Comparison of ENCODE assay signal across 10 cellular contexts in genomic region chr17:57915980-57916757, GRCh38. TPM values are rescaled to one million over a fixed set of nuclear protein-coding genes. Genes with fewer than 3 reads are reported as not detected.
DNase-seq lines count a peak whose midpoint lies in the region; ATAC-seq and TF ChIP-seq lines count a peak whose summit lies in the region.
"Had no signal": no experiment of that assay in that cellular context is flagged by ENCODE, and none has a peak within 500 bp of the region (broad histone marks: within the 10 kb centered on the region; RNA-seq: fewer than 3 reads in every experiment).

No MANE protein-coding gene starts in this region.

- no peaks in the 10 kb centered on the region for H3K4me1 Mint-ChIP-seq in CD8-positive, alpha-beta memory T cell
- H3K4me1 Mint-ChIP-seq: naive thymus-derived CD8-positive, alpha-beta T cell had no signal

- ATAC-seq in psoas muscle: peak in 1 of 4 donors; percentile 12
- no peak for ATAC-seq in HG02852 (IDR thresholded peaks at IDR 0.05; ENCODE audit: unreplicated experiment)

- H3K9me3 ChIP-seq in esophagus squamous epithelium (no peaks in the 10 kb centered on the region), psoas muscle (no peaks in the 10 kb centered on the region)
- H3K9me3 ChIP-seq in CD8-positive, alpha-beta memory T cell (ENCODE audit: low read length): no peaks in the 10 kb centered on the region

- H3K4me3 Mint-ChIP-seq in CD8-positive, alpha-beta memory T cell: no peak overlapping the region
- H3K4me3 Mint-ChIP-seq: naive thymus-derived CD8-positive, alpha-beta T cell had no signal

- CTCF ChIA-PET in CD8-positive, alpha-beta memory T cell (lab: Charles Lee): interaction anchor here (1.0 kb wide), 1 partner anchor 83 kb away, joined by 3 read pairs; no protein-coding TSS in a partner anchor

- H3K27me3 ChIP-seq in H7 (ENCODE audit: control insufficient read depth, insufficient read depth, low read length) (no peaks in the 10 kb centered on the region), esophagus squamous epithelium (no peaks in the 10 kb centered on the region), psoas muscle (ENCODE audit: insufficient read depth in 3 of 3, low read length in 2 of 3) (no peaks in the 10 kb centered on the region)
- H3K27me3 ChIP-seq in CD8-positive, alpha-beta memory T cell (ENCODE audit: insufficient read depth, low read length, poor library complexity, severe bottlenecking): no peaks in the 10 kb centered on the region

- H3K27ac ChIP-seq in esophagus squamous epithelium (peak overlapping the region; percentile 28 to 93 (median 78)), psoas muscle (peak overlapping the region; percentile 64)
- H3K27ac ChIP-seq in CD8-positive, alpha-beta memory T cell (ENCODE audit: low read depth, low read length): no peak overlapping the region

- peaks cover 0 to 3% of the 10 kb centered on the region in 2 donors for H3K27me3 Mint-ChIP-seq in CD8-positive, alpha-beta memory T cell

- H3K4me3 ChIP-seq in H7 (ENCODE audit: insufficient read depth, low read depth, low read length) (no peak overlapping the region), esophagus squamous epithelium (no peak overlapping the region), psoas muscle (no peak overlapping the region)
- no peak overlapping the region for H3K4me3 ChIP-seq in CD8-positive, alpha-beta memory T cell (ENCODE audit: low read length)

- WGBS in esophagus squamous epithelium, 2 donors: 58 to 62% methylated on average over 7 to 17 of the region's 19 CpGs
- WGBS in psoas muscle, 3 donors: 55 to 61% (median 57%) methylated on average over 19 of the region's 19 CpGs

- H3K4me1 ChIP-seq in esophagus squamous epithelium: peaks cover 76 to 100% (median 85%) of the 10 kb centered on the region in 3 donors
- peaks cover 81% of the 10 kb centered on the region for H3K4me1 ChIP-seq in psoas muscle
- no peaks in the 10 kb centered on the region for H3K4me1 ChIP-seq in CD8-positive, alpha-beta memory T cell (ENCODE audit: insufficient read depth, low read length)

- no peak for TF ChIP-seq CTCF in esophagus squamous epithelium (IDR thresholded peaks at IDR 0.05)
- no peak for TF ChIP-seq CTCF in psoas muscle (IDR thresholded peaks at IDR 0.05)

- peak; percentile 87 for DNase-seq in H7
- peak; percentile 74 for DNase-seq in NCI-H510A treated with DMSO at 0.1 percent for 48 hours (lab: John Stamatoyannopoulos, UW)
- no peak for DNase-seq in esophagus squamous epithelium (lab: John Stamatoyannopoulos, UW)
- no peak for DNase-seq in psoas muscle
- no peak for DNase-seq in germinal center (ENCODE audit: low spot score)
- no peak for DNase-seq in Ammon's horn (ENCODE audit: low spot score)
- no peak for DNase-seq in CD8-positive, alpha-beta memory T cell
- DNase-seq: GDM1 had no signal

- no peak overlapping the region for H3K27ac Mint-ChIP-seq in CD8-positive, alpha-beta memory T cell

- POLR2A ChIA-PET in CD8-positive, alpha-beta memory T cell (lab: Charles Lee): no interaction called here

- no peaks in the 10 kb centered on the region for H3K36me3 Mint-ChIP-seq in CD8-positive, alpha-beta memory T cell
- H3K36me3 Mint-ChIP-seq: naive thymus-derived CD8-positive, alpha-beta T cell had no signal

- TF ChIP-seq POLR2A in esophagus squamous epithelium (IDR thresholded peaks at IDR 0.05): no peak

- intact Hi-C loops in esophagus squamous epithelium (cut with DNase I) (no loop called here), psoas muscle (cut with DNase I) (no loop called here)

- H3K36me3 ChIP-seq in H7 (replicated peaks; ENCODE audit: control insufficient read depth, insufficient read depth, low read length) (no peaks in the 10 kb centered on the region), esophagus squamous epithelium (no peaks in the 10 kb centered on the region), psoas muscle (ENCODE audit: insufficient read depth in 1 of 2, low read depth in 1 of 2) (no peaks in the 10 kb centered on the region)
- H3K36me3 ChIP-seq in CD8-positive, alpha-beta memory T cell (ENCODE audit: insufficient read depth, low read length): no peaks in the 10 kb centered on the region

- H3K9me3 Mint-ChIP-seq in CD8-positive, alpha-beta memory T cell: no peaks in the 10 kb centered on the region
- H3K9me3 Mint-ChIP-seq: naive thymus-derived CD8-positive, alpha-beta T cell had no signal

RNA-seq across cellular contexts. Expression of gene CUEDC1, which starts 39.0 kb away (rescaled TPM):
- 8.1 and 13.9 TPM in 2 replicates for total RNA-seq in H7 (2014; rRNA removed; shearing (Covaris generic))
- total RNA-seq in esophagus squamous epithelium (10 to 100 TPM in 3 of 4 donors, 1 to 10 TPM in 1; 7.4 to 27.3 (median 18.4) TPM), psoas muscle (10 to 100 TPM; 31.1 to 67.2 (median 47.4) TPM)
- polyA plus RNA-seq in psoas muscle: 10 to 100 TPM; 28.0 to 56.5 (median 46.4) TPM
- under 1 TPM; 0.33 to 0.73 TPM for total RNA-seq in CD8-positive, alpha-beta memory T cell
- polyA plus RNA-seq in CD8-positive, alpha-beta memory T cell: not detected
- polyA plus RNA-seq: naive thymus-derived CD8-positive, alpha-beta T cell had no signal

Comparison
In these comparisons a context has a peak if more than half of its experiments do, and no peak if none do; other contexts are left out.
1. DNase-seq: peak in H7 (single experiment) and NCI-H510A treated with DMSO at 0.1 percent for 48 hours (single experiment); none in esophagus squamous epithelium (single experiment), psoas muscle (0 of 2), germinal center (single experiment), Ammon's horn (single experiment) and CD8-positive, alpha-beta memory T cell (0 of 5).